ENCODE assay signal across 1 cellular context in the genomic region with DNA sequence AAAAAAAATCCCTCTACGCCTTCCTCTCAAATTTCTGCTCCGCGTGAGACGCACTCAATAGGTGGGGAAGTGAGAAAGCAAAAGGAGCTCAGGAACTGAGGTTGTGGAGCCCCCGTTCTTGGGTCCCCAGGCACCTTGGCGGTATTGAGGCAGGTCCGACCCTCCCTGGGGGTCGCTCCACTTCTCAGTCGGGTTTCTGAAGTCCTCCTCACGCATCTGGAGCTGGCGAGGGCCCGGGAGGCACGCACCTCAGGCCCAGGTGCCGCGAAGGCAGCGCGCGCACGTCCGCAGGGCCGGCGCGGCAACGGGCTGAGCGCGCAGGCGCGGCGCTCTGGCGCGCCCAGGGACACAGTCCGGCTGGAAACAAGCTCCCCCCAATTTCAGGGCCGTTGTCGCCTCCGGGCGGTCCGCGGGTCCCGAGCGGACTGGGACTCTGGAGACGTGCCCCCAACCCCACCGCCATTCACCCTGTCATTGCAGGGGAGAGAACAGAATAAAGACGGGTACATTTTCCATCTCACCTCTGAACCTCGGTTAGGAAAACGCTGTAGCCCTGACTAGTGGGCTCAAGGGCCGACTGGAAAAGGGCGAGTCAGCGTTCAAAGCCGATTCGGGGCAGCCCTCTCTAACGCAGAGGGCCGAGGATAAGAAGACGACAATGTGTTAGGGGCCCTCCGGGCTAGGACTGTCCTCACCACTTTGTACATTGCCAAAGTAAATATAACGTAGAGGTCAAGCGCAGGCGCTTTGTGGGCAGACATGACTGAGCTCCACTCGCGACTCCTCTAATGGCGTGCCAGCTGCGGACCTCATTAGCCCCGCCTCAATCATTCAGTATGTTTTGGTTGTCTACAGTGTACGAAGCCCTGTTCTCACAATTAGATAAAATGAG.
TF ChIP-seq lines count a peak whose summit lies in the region.

A gene with protein sequence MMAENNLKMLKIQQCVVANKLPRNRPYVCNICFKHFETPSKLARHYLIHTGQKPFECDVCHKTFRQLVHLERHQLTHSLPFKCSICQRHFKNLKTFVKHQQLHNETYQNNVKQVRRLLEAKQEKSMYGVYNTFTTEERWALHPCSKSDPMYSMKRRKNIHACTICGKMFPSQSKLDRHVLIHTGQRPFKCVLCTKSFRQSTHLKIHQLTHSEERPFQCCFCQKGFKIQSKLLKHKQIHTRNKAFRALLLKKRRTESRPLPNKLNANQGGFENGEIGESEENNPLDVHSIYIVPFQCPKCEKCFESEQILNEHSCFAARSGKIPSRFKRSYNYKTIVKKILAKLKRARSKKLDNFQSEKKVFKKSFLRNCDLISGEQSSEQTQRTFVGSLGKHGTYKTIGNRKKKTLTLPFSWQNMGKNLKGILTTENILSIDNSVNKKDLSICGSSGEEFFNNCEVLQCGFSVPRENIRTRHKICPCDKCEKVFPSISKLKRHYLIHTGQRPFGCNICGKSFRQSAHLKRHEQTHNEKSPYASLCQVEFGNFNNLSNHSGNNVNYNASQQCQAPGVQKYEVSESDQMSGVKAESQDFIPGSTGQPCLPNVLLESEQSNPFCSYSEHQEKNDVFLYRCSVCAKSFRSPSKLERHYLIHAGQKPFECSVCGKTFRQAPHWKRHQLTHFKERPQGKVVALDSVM (minus strand): TSS at position 306 of the 892 bp plus-strand sequence. CDS start 4,853 bp downstream, outside the sequence.

TF ChIP-seq in HepG2, 621 proteins besides CTCF, POLR2A, EP300 and RAD21 (continued from another document and continues in another):
- TF ChIP-seq ZFP41 (CRISPR knock-in tag; IDR thresholded peaks at IDR 0.05; ENCODE audit: borderline replicate concordance) = peak; percentile 34; the same call in 1 of the 2 replicates
- TF ChIP-seq ZNF570 (CRISPR knock-in tag; IDR thresholded peaks at IDR 0.05; ENCODE audit: borderline replicate concordance) = no peak
- no peak for TF ChIP-seq MATR3 (CRISPR knock-in tag; IDR thresholded peaks at IDR 0.05)
- peak; percentile 91 for TF ChIP-seq CCDC6 (CRISPR knock-in tag; IDR thresholded peaks at IDR 0.05)
- TF ChIP-seq, protein P1, sequence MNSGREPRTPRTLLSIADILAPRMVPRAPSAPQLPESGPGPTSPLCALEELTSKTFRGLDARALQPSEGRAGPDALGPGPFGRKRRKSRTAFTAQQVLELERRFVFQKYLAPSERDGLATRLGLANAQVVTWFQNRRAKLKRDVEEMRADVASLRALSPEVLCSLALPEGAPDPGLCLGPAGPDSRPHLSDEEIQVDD (CRISPR knock-in tag; IDR thresholded peaks at IDR 0.05; ENCODE audit: borderline replicate concordance) = peak; percentile 75; the same call in 1 of the 2 replicates
- peak; percentile 18; the same call in 1 of the 2 replicates for TF ChIP-seq MAFF (IDR thresholded peaks at IDR 0.05; ENCODE audit: low read depth, low read length)
- TF ChIP-seq ZBTB42 (CRISPR knock-in tag; IDR thresholded peaks at IDR 0.05) = 0 out of 2 replicates have a peak, but pooled peaks have one; percentile 42
- TF ChIP-seq, protein P2, sequence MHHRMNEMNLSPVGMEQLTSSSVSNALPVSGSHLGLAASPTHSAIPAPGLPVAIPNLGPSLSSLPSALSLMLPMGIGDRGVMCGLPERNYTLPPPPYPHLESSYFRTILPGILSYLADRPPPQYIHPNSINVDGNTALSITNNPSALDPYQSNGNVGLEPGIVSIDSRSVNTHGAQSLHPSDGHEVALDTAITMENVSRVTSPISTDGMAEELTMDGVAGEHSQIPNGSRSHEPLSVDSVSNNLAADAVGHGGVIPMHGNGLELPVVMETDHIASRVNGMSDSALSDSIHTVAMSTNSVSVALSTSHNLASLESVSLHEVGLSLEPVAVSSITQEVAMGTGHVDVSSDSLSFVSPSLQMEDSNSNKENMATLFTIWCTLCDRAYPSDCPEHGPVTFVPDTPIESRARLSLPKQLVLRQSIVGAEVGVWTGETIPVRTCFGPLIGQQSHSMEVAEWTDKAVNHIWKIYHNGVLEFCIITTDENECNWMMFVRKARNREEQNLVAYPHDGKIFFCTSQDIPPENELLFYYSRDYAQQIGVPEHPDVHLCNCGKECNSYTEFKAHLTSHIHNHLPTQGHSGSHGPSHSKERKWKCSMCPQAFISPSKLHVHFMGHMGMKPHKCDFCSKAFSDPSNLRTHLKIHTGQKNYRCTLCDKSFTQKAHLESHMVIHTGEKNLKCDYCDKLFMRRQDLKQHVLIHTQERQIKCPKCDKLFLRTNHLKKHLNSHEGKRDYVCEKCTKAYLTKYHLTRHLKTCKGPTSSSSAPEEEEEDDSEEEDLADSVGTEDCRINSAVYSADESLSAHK (CRISPR knock-in tag; IDR thresholded peaks at IDR 0.05; ENCODE audit: borderline replicate concordance) = no peak
- peak; percentile 55; the same call in 1 of the 2 replicates for TF ChIP-seq DR1 (CRISPR knock-in tag; IDR thresholded peaks at IDR 0.05)
- 0 out of 4 replicates have a peak, but pooled peaks of 1 of the 2 experiments have one; percentile 37 for TF ChIP-seq MAFK (conservative IDR thresholded peaks at IDR 0.05 in 1 of 2, IDR thresholded peaks at IDR 0.05 in 1 of 2; ENCODE audit: low read length in 2 of 2)
- TF ChIP-seq ZNF350 (CRISPR knock-in tag; IDR thresholded peaks at IDR 0.05; ENCODE audit: borderline replicate concordance, low read depth) = peak; percentile 87
- TF ChIP-seq ZNF101 (CRISPR knock-in tag; IDR thresholded peaks at IDR 0.05; ENCODE audit: borderline replicate concordance, low read depth) = no peak
- no peak for TF ChIP-seq TCF7 (IDR thresholded peaks at IDR 0.05; ENCODE audit: low read depth)
- TF ChIP-seq ZMYM3 (CRISPR knock-in tag; IDR thresholded peaks at IDR 0.05) = no peak
- TF ChIP-seq, protein P3, sequence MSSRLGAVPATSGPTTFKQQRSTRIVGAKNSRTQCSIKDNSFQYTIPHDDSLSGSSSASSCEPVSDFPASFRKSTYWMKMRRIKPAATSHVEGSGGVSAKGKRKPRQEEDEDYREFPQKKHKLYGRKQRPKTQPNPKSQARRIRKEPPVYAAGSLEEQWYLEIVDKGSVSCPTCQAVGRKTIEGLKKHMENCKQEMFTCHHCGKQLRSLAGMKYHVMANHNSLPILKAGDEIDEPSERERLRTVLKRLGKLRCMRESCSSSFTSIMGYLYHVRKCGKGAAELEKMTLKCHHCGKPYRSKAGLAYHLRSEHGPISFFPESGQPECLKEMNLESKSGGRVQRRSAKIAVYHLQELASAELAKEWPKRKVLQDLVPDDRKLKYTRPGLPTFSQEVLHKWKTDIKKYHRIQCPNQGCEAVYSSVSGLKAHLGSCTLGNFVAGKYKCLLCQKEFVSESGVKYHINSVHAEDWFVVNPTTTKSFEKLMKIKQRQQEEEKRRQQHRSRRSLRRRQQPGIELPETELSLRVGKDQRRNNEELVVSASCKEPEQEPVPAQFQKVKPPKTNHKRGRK (CRISPR knock-in tag; IDR thresholded peaks at IDR 0.05) = no peak
- TF ChIP-seq SALL1 (CRISPR knock-in tag; IDR thresholded peaks at IDR 0.05) = peak; percentile 92
- peak; percentile 50 for TF ChIP-seq TBL1XR1 (IDR thresholded peaks at IDR 0.05; ENCODE audit: borderline replicate concordance, low read length, partially characterized antibody)
- no peak for TF ChIP-seq ZNF432 (CRISPR knock-in tag; IDR thresholded peaks at IDR 0.05; ENCODE audit: borderline replicate concordance)
- TF ChIP-seq SAP130 (CRISPR knock-in tag; IDR thresholded peaks at IDR 0.05; ENCODE audit: low read depth) = peak; percentile 82
- no peak for TF ChIP-seq CENPX (CRISPR knock-in tag; IDR thresholded peaks at IDR 0.05)
- peak; percentile 11; the same call in 1 of the 2 replicates for TF ChIP-seq FOSL2 (CRISPR knock-in tag; IDR thresholded peaks at IDR 0.05)
- peak; percentile 75 for TF ChIP-seq MTA1 (CRISPR knock-in tag; IDR thresholded peaks at IDR 0.05; ENCODE audit: borderline replicate concordance)
- TF ChIP-seq, protein P4, sequence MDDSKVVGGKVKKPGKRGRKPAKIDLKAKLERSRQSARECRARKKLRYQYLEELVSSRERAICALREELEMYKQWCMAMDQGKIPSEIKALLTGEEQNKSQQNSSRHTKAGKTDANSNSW (CRISPR knock-in tag; IDR thresholded peaks at IDR 0.05; ENCODE audit: borderline replicate concordance) = no peak; the same call in 1 of the 2 replicates
- TF ChIP-seq MTA3 (CRISPR knock-in tag; IDR thresholded peaks at IDR 0.05) = no peak
- TF ChIP-seq, protein P5, sequence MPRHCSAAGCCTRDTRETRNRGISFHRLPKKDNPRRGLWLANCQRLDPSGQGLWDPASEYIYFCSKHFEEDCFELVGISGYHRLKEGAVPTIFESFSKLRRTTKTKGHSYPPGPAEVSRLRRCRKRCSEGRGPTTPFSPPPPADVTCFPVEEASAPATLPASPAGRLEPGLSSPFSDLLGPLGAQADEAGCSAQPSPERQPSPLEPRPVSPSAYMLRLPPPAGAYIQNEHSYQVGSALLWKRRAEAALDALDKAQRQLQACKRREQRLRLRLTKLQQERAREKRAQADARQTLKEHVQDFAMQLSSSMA (CRISPR knock-in tag; IDR thresholded peaks at IDR 0.05) = peak; percentile 83; the same call in 1 of the 2 replicates
- peak; percentile 74 for TF ChIP-seq HCFC1 (IDR thresholded peaks at IDR 0.05; ENCODE audit: low read depth, low read length)
- TF ChIP-seq ONECUT2 (CRISPR knock-in tag; IDR thresholded peaks at IDR 0.05) = no peak
- peak; percentile 93; the same call in 1 of the 2 replicates for TF ChIP-seq ZNF709 (CRISPR knock-in tag; IDR thresholded peaks at IDR 0.05)
- TF ChIP-seq SPEN (CRISPR knock-in tag; IDR thresholded peaks at IDR 0.05; ENCODE audit: low read depth) = peak; percentile 88
- TF ChIP-seq CHD2 (IDR thresholded peaks at IDR 0.05; ENCODE audit: low read depth, low read length) = peak; percentile 52; the same call in 1 of the 2 replicates
- TF ChIP-seq KLF6 (CRISPR knock-in tag; IDR thresholded peaks at IDR 0.05) = no peak
- TF ChIP-seq ZNF30 (CRISPR knock-in tag; IDR thresholded peaks at IDR 0.05) = no peak
- no peak for TF ChIP-seq ZNF10 (CRISPR knock-in tag; IDR thresholded peaks at IDR 0.05; ENCODE audit: borderline replicate concordance, low read depth)
- TF ChIP-seq SCMH1 (CRISPR knock-in tag; IDR thresholded peaks at IDR 0.05; ENCODE audit: borderline replicate concordance) = no peak
- TF ChIP-seq ZBTB7B (CRISPR knock-in tag; IDR thresholded peaks at IDR 0.05) = peak; percentile 78; the same call in 1 of the 2 replicates
- no peak for TF ChIP-seq BCL6 (CRISPR knock-in tag; IDR thresholded peaks at IDR 0.05)
- peak; percentile 63; the same call in 1 of the 2 replicates for TF ChIP-seq MXD4 (CRISPR knock-in tag; IDR thresholded peaks at IDR 0.05)
- peak; percentile 95 for TF ChIP-seq ZNF556 (CRISPR knock-in tag; IDR thresholded peaks at IDR 0.05; ENCODE audit: borderline replicate concordance)
- TF ChIP-seq TRIM24 (CRISPR knock-in tag; IDR thresholded peaks at IDR 0.05) = no peak
- no peak for TF ChIP-seq ADNP (CRISPR knock-in tag; IDR thresholded peaks at IDR 0.05)
- TF ChIP-seq ELF4 (CRISPR knock-in tag; IDR thresholded peaks at IDR 0.05; ENCODE audit: borderline replicate concordance) = no peak
- TF ChIP-seq, protein P6, sequence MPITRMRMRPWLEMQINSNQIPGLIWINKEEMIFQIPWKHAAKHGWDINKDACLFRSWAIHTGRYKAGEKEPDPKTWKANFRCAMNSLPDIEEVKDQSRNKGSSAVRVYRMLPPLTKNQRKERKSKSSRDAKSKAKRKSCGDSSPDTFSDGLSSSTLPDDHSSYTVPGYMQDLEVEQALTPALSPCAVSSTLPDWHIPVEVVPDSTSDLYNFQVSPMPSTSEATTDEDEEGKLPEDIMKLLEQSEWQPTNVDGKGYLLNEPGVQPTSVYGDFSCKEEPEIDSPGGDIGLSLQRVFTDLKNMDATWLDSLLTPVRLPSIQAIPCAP (CRISPR knock-in tag; IDR thresholded peaks at IDR 0.05; ENCODE audit: low read depth) = no peak; the same call in 1 of the 2 replicates
- no peak for TF ChIP-seq RAD51 (IDR thresholded peaks at IDR 0.05; ENCODE audit: borderline replicate concordance)
- TF ChIP-seq KLF9 (CRISPR knock-in tag; IDR thresholded peaks at IDR 0.05; ENCODE audit: low read depth) = no peak; the same call in none of the 2 replicates
- TF ChIP-seq FOXA3 (CRISPR knock-in tag; IDR thresholded peaks at IDR 0.05) = peak; percentile 49; the same call in 1 of the 2 replicates
- TF ChIP-seq CCAR2 (optimal IDR thresholded peaks at IDR 0.05; ENCODE audit: low read depth, low read length) = no peak
- no peak for TF ChIP-seq ZNF256 (CRISPR knock-in tag; conservative IDR thresholded peaks at IDR 0.05)
- TF ChIP-seq ARID2 (CRISPR knock-in tag; IDR thresholded peaks at IDR 0.05; ENCODE audit: borderline replicate concordance) = no peak; the same call in 1 of the 2 replicates
- no peak; the same call in 1 of the 2 replicates for TF ChIP-seq ZNF460 (CRISPR knock-in tag; IDR thresholded peaks at IDR 0.05; ENCODE audit: borderline replicate concordance)
- peak; percentile 61; the same call in 1 of the 2 replicates for TF ChIP-seq ZNF224 (CRISPR knock-in tag; IDR thresholded peaks at IDR 0.05)
- peak; percentile 75; the same call in 1 of the 2 replicates for TF ChIP-seq NFKB2 (CRISPR knock-in tag; IDR thresholded peaks at IDR 0.05; ENCODE audit: borderline replicate concordance)
- TF ChIP-seq, protein P7, sequence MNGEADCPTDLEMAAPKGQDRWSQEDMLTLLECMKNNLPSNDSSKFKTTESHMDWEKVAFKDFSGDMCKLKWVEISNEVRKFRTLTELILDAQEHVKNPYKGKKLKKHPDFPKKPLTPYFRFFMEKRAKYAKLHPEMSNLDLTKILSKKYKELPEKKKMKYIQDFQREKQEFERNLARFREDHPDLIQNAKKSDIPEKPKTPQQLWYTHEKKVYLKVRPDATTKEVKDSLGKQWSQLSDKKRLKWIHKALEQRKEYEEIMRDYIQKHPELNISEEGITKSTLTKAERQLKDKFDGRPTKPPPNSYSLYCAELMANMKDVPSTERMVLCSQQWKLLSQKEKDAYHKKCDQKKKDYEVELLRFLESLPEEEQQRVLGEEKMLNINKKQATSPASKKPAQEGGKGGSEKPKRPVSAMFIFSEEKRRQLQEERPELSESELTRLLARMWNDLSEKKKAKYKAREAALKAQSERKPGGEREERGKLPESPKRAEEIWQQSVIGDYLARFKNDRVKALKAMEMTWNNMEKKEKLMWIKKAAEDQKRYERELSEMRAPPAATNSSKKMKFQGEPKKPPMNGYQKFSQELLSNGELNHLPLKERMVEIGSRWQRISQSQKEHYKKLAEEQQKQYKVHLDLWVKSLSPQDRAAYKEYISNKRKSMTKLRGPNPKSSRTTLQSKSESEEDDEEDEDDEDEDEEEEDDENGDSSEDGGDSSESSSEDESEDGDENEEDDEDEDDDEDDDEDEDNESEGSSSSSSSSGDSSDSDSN (CRISPR knock-in tag; IDR thresholded peaks at IDR 0.05) = peak; percentile 98
- TF ChIP-seq HNRNPLL (IDR thresholded peaks at IDR 0.05; ENCODE audit: low read depth, low read length, poor library complexity, severe bottlenecking) = peak; percentile 86
- TF ChIP-seq ZNF850 (CRISPR knock-in tag; conservative IDR thresholded peaks at IDR 0.05) = no peak
- no peak; the same call in 1 of the 2 replicates for TF ChIP-seq KDM4B (CRISPR knock-in tag; IDR thresholded peaks at IDR 0.05)
- TF ChIP-seq ZNF431 (CRISPR knock-in tag; IDR thresholded peaks at IDR 0.05; ENCODE audit: borderline replicate concordance, low read depth) = peak; percentile 89; the same call in 1 of the 2 replicates
- TF ChIP-seq HOXA3 (CRISPR knock-in tag; IDR thresholded peaks at IDR 0.05) = peak; percentile 94
- TF ChIP-seq ZNF282 (IDR thresholded peaks at IDR 0.05; ENCODE audit: partially characterized antibody) = no peak
- no peak for TF ChIP-seq FOXK2 (IDR thresholded peaks at IDR 0.05)
- no peak for TF ChIP-seq ZNF569 (CRISPR knock-in tag; IDR thresholded peaks at IDR 0.05; ENCODE audit: borderline replicate concordance)
- TF ChIP-seq MAZ (IDR thresholded peaks at IDR 0.05; ENCODE audit: borderline replicate concordance, low read depth, low read length) = peak; percentile 75; the same call in 1 of the 2 replicates
- peak; percentile 63 for TF ChIP-seq MAZ (CRISPR knock-in tag; IDR thresholded peaks at IDR 0.05; ENCODE audit: low read depth)
